Comparison of ENCODE assay signal across 19 cellular contexts in genomic region chr13:98537740-98538139, GRCh38.
"Had no signal": no experiment of that assay in that cellular context is flagged by ENCODE, and none has a peak within 500 bp of the region (broad histone marks: within the 10 kb centered on the region; RNA-seq: fewer than 3 reads in every experiment).

No MANE protein-coding gene starts in this region.

- H3K4me3 Mint-ChIP-seq: activated CD8-positive, alpha-beta memory T cell treated with anti-CD3 and anti-CD28 coated beads, Interleukin-2, amount 10 ng/mL, durations not matched to agents 7 days and 5 days; memory B cell had no signal

- H3K27me3 ChIP-seq: esophagus muscularis mucosa, gastroesophageal sphincter, ovary had no signal

- H3K9me3 ChIP-seq: esophagus muscularis mucosa, gastroesophageal sphincter, mucosa of descending colon, ovary, psoas muscle had no signal

- H3K36me3 ChIP-seq: gastroesophageal sphincter, ovary had no signal

- H3K27me3 Mint-ChIP-seq: activated CD8-positive, alpha-beta memory T cell treated with anti-CD3 and anti-CD28 coated beads, Interleukin-2, amount 10 ng/mL, durations not matched to agents 7 days and 5 days; memory B cell; naive B cell had no signal

- ATAC-seq: activated CD8-positive, alpha-beta memory T cell treated with anti-CD3 and anti-CD28 coated beads, Interleukin-2, amount 10 ng/mL, durations not matched to agents 7 days and 5 days; left ventricle myocardium superior; mucosa of descending colon; psoas muscle had no signal

- H3K4me3 ChIP-seq: esophagus muscularis mucosa, gastroesophageal sphincter, mucosa of descending colon, ovary, psoas muscle, skin epidermis had no signal

- DNase-seq: activated CD4-positive, alpha-beta T cell treated with anti-CD3 and anti-CD28 coated beads for 1 hour; activated CD4-positive, alpha-beta T cell treated with anti-CD3 and anti-CD28 coated beads, Interleukin-2, amount 50 U/mL, for 4 hours; activated CD8-positive, alpha-beta memory T cell treated with anti-CD3 and anti-CD28 coated beads, Interleukin-2, amount 10 ng/mL, durations not matched to agents 7 days and 5 days; activated naive CD4-positive, alpha-beta T cell treated with anti-CD3 and anti-CD28 coated beads, Interleukin-2, amount 50 U/mL, for 16 hours; cerebellar nuclear complex; cortex of kidney; effector CD4-positive, alpha-beta T cell; immature natural killer cell; left ventricle myocardium superior; mucosa of descending colon; naive B cell; ovary; psoas muscle; T-helper 2 cell had no signal

- H3K27ac Mint-ChIP-seq: activated CD8-positive, alpha-beta memory T cell treated with anti-CD3 and anti-CD28 coated beads, Interleukin-2, amount 10 ng/mL, durations not matched to agents 7 days and 5 days had no signal

- H3K27ac ChIP-seq: esophagus muscularis mucosa, gastroesophageal sphincter, ovary, psoas muscle, VCaP had no signal

- H3K36me3 Mint-ChIP-seq: naive B cell had no signal

- H3K9me3 Mint-ChIP-seq: immature natural killer cell, memory B cell, naive B cell had no signal
